Comparison of ENCODE assay signal across 39 cellular contexts in the genomic region with DNA sequence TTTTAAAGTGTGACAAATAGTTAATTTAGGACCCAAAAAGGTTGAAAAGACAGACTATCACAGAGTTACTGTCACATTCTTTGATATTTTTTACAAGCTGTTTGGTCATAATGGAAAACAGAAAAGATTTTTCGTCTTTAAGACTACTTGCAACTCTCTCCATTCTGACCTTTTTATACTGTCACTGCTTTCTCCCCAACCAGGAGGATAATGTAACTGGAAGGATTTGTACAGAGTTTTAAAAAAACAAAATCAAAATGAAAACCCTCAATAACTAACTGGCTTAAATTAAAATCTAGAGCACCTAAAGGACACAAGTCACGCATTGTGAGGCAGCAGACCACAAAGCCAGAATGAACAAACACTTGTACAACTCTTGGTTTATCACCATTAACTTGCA.
DNase-seq lines count a peak whose midpoint lies in the region; ATAC-seq and TF ChIP-seq lines count a peak whose summit lies in the region.
"Had no signal": no experiment of that assay in that cellular context is flagged by ENCODE, and none has a peak within 500 bp of the region (broad histone marks: within the 10 kb centered on the region; RNA-seq: fewer than 3 reads in every experiment).

No MANE protein-coding gene starts in this region.

- H3K27me3 ChIP-seq in iPS-18a (ENCODE audit: control insufficient read depth, insufficient read depth, low read length), result no peaks in the 10 kb centered on the region
- H3K27me3 ChIP-seq: esophagus muscularis mucosa, heart right ventricle, sigmoid colon, stomach, tibial nerve had no signal

- peak overlapping the region; percentile 62 for H3K27ac ChIP-seq in VCaP
- peak overlapping the region; percentile 56 for H3K27ac ChIP-seq in iPS-18a (ENCODE audit: low read length)
- H3K27ac ChIP-seq: C4-2B, esophagus muscularis mucosa, GM23248, heart right ventricle, psoas muscle, sigmoid colon, stomach, tibial nerve had no signal

- H3K4me1 ChIP-seq in iPS-18a (ENCODE audit: control insufficient read depth, low read depth, low read length), result peaks cover 78% of the 10 kb centered on the region

- peak; percentile 35 for DNase-seq in NCI-H1092 treated with DMSO at 0.1 percent for 48 hours (lab: John Stamatoyannopoulos, UW)
- no peak for DNase-seq in NCI-H1092 (lab: John Stamatoyannopoulos, UW)
- no peak for DNase-seq in head of caudate nucleus
- DNase-seq in stimulated activated CD8-positive, alpha-beta memory T cell treated with anti-CD3 and anti-CD28 coated beads, Interleukin-4, amount 100 ng/mL, for 48 hours, result no peak
- DNase-seq in inferior parietal cortex (ENCODE audit: extremely low spot score), result no peak
- DNase-seq in omental fat pad (ENCODE audit: low spot score), result no peak
- DNase-seq: 8988T; activated B cell treated with CpG ODN at 0.5 μM for 24 hours; activated CD4-positive, alpha-beta T cell treated with anti-CD3 and anti-CD28 coated beads, Interleukin-2, amount 50 U/mL, for 1 hour; activated gamma-delta T cell treated with Interleukin-2 at 50 U/mL for 16 hours; activated naive CD8-positive, alpha-beta T cell treated with anti-CD3 and anti-CD28 coated beads, Interleukin-2, amount 10 ng/mL, durations not matched to agents 7 days and 5 days; activated T-cell treated with anti-CD3 and anti-CD28 coated beads, Interleukin-2, amount 50 U/mL, for 48 hours; central memory CD4-positive, alpha-beta T cell; COR-L47; DND-41; foreskin fibroblast; GF-D8; GM23248; heart right ventricle; kidney glomerular epithelial cell; naive thymus-derived CD4-positive, alpha-beta T cell; NCI-H1048; NCI-H187; NCI-H226; NCI-H526 treated with DMSO at 0.1 percent for 48 hours; nucleus accumbens; psoas muscle; sigmoid colon; stimulated activated CD4-positive, alpha-beta T cell treated with anti-CD3 and anti-CD28 coated beads, Interleukin-12 subunit alpha, Interleukin-12 subunit beta, amount 100 ng/mL, for 4 hours; stimulated activated CD4-positive, alpha-beta T cell treated with anti-CD3 and anti-CD28 coated beads, Interleukin-2, amount 100 ng/mL, for 48 hours; stomach; SW 1271 had no signal

- no peak overlapping the region for H3K4me3 ChIP-seq in iPS-18a (ENCODE audit: low read length)
- H3K4me3 ChIP-seq: esophagus muscularis mucosa, GM23248, heart right ventricle, K562, lung, psoas muscle, sigmoid colon, stomach, tibial nerve had no signal

- no peaks in the 10 kb centered on the region for H3K9me3 ChIP-seq in iPS-18a (ENCODE audit: control insufficient read depth, low read depth, low read length)
- H3K9me3 ChIP-seq: esophagus muscularis mucosa, heart right ventricle, psoas muscle, sigmoid colon, stomach, tibial nerve had no signal

- peak overlapping the region; percentile 36 for H3K9ac ChIP-seq in iPS-18a (ENCODE audit: low read length)
- H3K9ac ChIP-seq: GM23248 had no signal

- TF ChIP-seq CTCF in VCaP (conservative IDR thresholded peaks at IDR 0.05) (no peak), omental fat pad (IDR thresholded peaks at IDR 0.05) (no peak)

- no peak for ATAC-seq in omental fat pad (ENCODE audit: low FRiP score)
- ATAC-seq: heart right ventricle; K562; naive thymus-derived CD4-positive, alpha-beta T cell; psoas muscle had no signal

- intact Hi-C loops in head of caudate nucleus (cut with DNase I), result no loop called here

- no peaks in the 10 kb centered on the region for H3K36me3 ChIP-seq in iPS-18a (ENCODE audit: control insufficient read depth, low read depth, low read length)
- H3K36me3 ChIP-seq: esophagus muscularis mucosa, heart right ventricle, sigmoid colon, stomach, tibial nerve had no signal
